ENCODE assay signal across 8 cellular contexts in the genomic region with DNA sequence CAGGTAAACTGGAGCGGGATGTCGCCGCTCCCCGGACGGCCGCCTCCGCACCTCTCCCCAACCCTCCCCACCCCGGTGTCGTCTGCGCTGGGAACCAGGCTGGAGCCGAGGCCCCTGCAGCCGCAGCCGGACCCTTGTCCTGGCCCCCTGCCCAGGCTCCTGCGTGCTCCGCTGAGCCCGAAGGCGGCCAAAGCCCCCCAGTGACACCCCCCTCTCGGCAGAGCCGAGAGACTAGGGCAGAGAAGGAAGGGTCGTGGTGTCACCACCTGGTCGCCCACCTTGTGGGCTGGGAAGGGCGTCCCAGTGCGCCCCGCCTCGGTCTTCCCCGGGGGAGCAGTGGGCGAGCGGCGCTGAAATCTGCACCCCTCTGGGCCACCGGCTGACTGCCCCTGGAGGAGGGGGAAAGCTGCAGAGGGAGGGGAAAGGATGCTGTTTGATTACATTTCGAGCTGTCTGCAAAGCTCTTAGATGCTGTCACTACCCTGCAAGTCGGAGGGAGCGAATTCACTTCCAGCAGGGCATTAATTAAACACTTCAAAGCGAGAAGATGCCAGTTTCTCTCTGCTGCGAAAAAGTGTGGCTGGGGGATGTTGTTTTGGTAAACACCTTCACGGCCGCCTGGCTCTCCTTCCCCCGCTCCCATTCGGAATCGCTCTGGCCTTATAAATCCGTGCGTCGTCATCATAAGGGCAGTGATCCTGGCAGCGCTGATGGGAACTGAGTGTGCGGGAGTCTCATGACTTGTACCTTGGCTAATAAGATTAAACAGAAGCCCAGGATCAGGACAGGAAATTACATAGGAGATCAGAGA. TPM values are rescaled to one million over a fixed set of nuclear protein-coding genes. Genes with fewer than 3 reads are reported as not detected.
DNase-seq lines count a peak whose midpoint lies in the region; ATAC-seq and TF ChIP-seq lines count a peak whose summit lies in the region.

No MANE protein-coding gene starts in this region.

- 10 to 16% methylated on average over 45 of the region's 45 CpGs for whole genome bisulfite sequencing in sigmoid colon, 2 donors

- no peaks in the 10 kb centered on the region for H3K9me3 Mint-ChIP-seq in T-helper 2 cell treated with Interferon-gamma antibody and Interleukin-4, amounts not matched to agents 5 μg/mL and 100 μg/mL, for 36 hours

- peaks cover 38% of the 10 kb centered on the region for H3K27me3 Mint-ChIP-seq in T-helper 2 cell treated with Interferon-gamma antibody and Interleukin-4, amounts not matched to agents 5 μg/mL and 100 μg/mL, for 36 hours (ENCODE audit: low read depth)

- no peaks in the 10 kb centered on the region for H3K36me3 Mint-ChIP-seq in T-helper 2 cell treated with Interferon-gamma antibody and Interleukin-4, amounts not matched to agents 5 μg/mL and 100 μg/mL, for 36 hours (ENCODE audit: low read depth)

- H3K36me3 ChIP-seq in BE2C (no peaks in the 10 kb centered on the region), sigmoid colon (no peaks in the 10 kb centered on the region)

- intact Hi-C loops in sigmoid colon (cut with DNase I), result loop anchor here (5.0 to 10.0 kb wide), 3 partner anchors 46 to 228 kb away; no protein-coding TSS in a partner anchor

- H3K27ac ChIP-seq in angular gyrus (ENCODE audit: low read depth, low read length), result peak overlapping the region; percentile 73
- peak overlapping the region; percentile 60 to 90 (median 88) for H3K27ac ChIP-seq in sigmoid colon

- peak in 1 of 2 donors; percentile 56 for TF ChIP-seq POLR2A in sigmoid colon (IDR thresholded peaks at IDR 0.05)

- H3K27ac Mint-ChIP-seq in T-helper 2 cell treated with Interferon-gamma antibody and Interleukin-4, amounts not matched to agents 5 μg/mL and 100 μg/mL, for 36 hours, result no peak overlapping the region

- no peaks in the 10 kb centered on the region for H3K9me3 ChIP-seq in BE2C
- no peaks in the 10 kb centered on the region for H3K9me3 ChIP-seq in sigmoid colon

- H3K4me3 ChIP-seq in BE2C (ENCODE audit: low read depth, low read length), result peak overlapping the region; percentile 72
- peak overlapping the region; percentile 41 for H3K4me3 ChIP-seq in iPS-11a (ENCODE audit: low read depth, low read length)
- H3K4me3 ChIP-seq in sigmoid colon, result peak overlapping the region; percentile 71 to 92 (median 88)

- H3K4me3 Mint-ChIP-seq in T-helper 2 cell treated with Interferon-gamma antibody and Interleukin-4, amounts not matched to agents 5 μg/mL and 100 μg/mL, for 36 hours, result no peak overlapping the region

- peaks cover 3% of the 10 kb centered on the region for H3K4me1 Mint-ChIP-seq in T-helper 2 cell treated with Interferon-gamma antibody and Interleukin-4, amounts not matched to agents 5 μg/mL and 100 μg/mL, for 36 hours (ENCODE audit: low read depth)

- peak; percentile 75 to 94 (median 82) for TF ChIP-seq EP300 in sigmoid colon (IDR thresholded peaks at IDR 0.05)

- H3K27me3 ChIP-seq in BE2C, result no peaks in the 10 kb centered on the region
- H3K27me3 ChIP-seq in sigmoid colon, result no peaks in the 10 kb centered on the region

- DNase-seq in BE2C, result peak; percentile 30
- DNase-seq in sigmoid colon, result peak; percentile 91
- no peak for DNase-seq in GOT3 (lab: John Stamatoyannopoulos, UW)
- DNase-seq in NCI-H446 (lab: John Stamatoyannopoulos, UW), result no peak
- no peak for DNase-seq in T-helper 2 cell treated with Interferon-gamma antibody and Interleukin-4, amounts not matched to agents 5 μg/mL and 100 μg/mL, for 36 hours (ENCODE audit: low spot score)

- TF ChIP-seq CTCF in BE2C (IDR thresholded peaks at IDR 0.05; ENCODE audit: low read depth, low read length) (no peak), sigmoid colon (IDR thresholded peaks at IDR 0.05) (no peak)

- H3K4me1 ChIP-seq in BE2C, result no peaks in the 10 kb centered on the region; the same call in 1 of the 2 replicates
- peaks cover 0 to 56% (median 33%) of the 10 kb centered on the region in 4 donors for H3K4me1 ChIP-seq in sigmoid colon

- ATAC-seq in HG03039 (IDR thresholded peaks at IDR 0.05; ENCODE audit: unreplicated experiment), result peak; percentile 2

RNA-seq across cellular contexts. Expression of a gene that starts 0.6 kb away (rescaled TPM):
- 14.2 TPM for polyA plus RNA-seq in BE2C (2012; ENCODE audit: insufficient read depth, insufficient read length, low read depth)
- total RNA-seq in sigmoid colon, result 10 to 100 TPM; 37.8 to 65.2 (median 56.6) TPM
- polyA plus RNA-seq in sigmoid colon, result 1 to 10 TPM in 1 of 3 donors, under 1 TPM in 1, not detected in 1; 0.92 to 1.2 TPM

Comparison
In these comparisons a context has a peak if more than half of its experiments do, and no peak if none do; other contexts are left out.
1. DNase-seq: peak in BE2C (single experiment) and sigmoid colon (single experiment); none in GOT3 (single experiment), NCI-H446 (0 of 2) and T-helper 2 cell treated with Interferon-gamma antibody and Interleukin-4, amounts not matched to agents 5 μg/mL and 100 μg/mL, for 36 hours (single experiment).
2. Peak in every context shown above with its lines, with median percentiles within 50 percentile points of each other: H3K4me3 ChIP-seq.